In genomic region chr7:18086165-18087030, GRCh38 we compare ENCODE assay signal across 9 cellular contexts. TPM values are rescaled to one million over a fixed set of nuclear protein-coding genes. Genes with fewer than 3 reads are reported as not detected.
DNase-seq lines count a peak whose midpoint lies in the region; ATAC-seq and TF ChIP-seq lines count a peak whose summit lies in the region.
"Had no signal": no experiment of that assay in that cellular context is flagged by ENCODE, and none has a peak within 500 bp of the region (broad histone marks: within the 10 kb centered on the region; RNA-seq: fewer than 3 reads in every experiment).

No MANE protein-coding gene starts in this region.

- peaks cover 2 to 8% of the 10 kb centered on the region in 2 donors for H3K36me3 Mint-ChIP-seq in activated T-cell treated with anti-CD3 and anti-CD28 coated beads, Interleukin-2, amount 50 U/mL, for 72 hours (ENCODE audit: insufficient read depth in 2 of 2)
- peaks cover 4% of the 10 kb centered on the region for H3K36me3 Mint-ChIP-seq in osteocyte (ENCODE audit: unreplicated experiment)

- H3K9ac ChIP-seq in HUES6 (ENCODE audit: low read length), result no peak overlapping the region

- DNase-seq in DMS 273 (lab: John Stamatoyannopoulos, UW; ENCODE audit: unreplicated experiment) (peak; percentile 85), DMS 273 treated with DMSO at 0.1 percent for 48 hours (lab: John Stamatoyannopoulos, UW) (no peak), cardiac muscle cell (ENCODE audit: low read depth in 1 of 2, low spot score in 1 of 2) (peak; percentile 36 to 77), osteocyte (ENCODE audit: extremely low spot score, unreplicated experiment) (no peak), A172 (ENCODE audit: low spot score) (no peak)
- DNase-seq in activated T-cell treated with anti-CD3 and anti-CD28 coated beads, Interleukin-2, amount 50 U/mL, for 72 hours, result peak in 1 of 2 donors; percentile 2
- DNase-seq in effector memory CD4-positive, alpha-beta T cell, result no peak

- peak overlapping the region; percentile 78 for H3K4me3 Mint-ChIP-seq in activated T-cell treated with anti-CD3 and anti-CD28 coated beads, Interleukin-2, amount 50 U/mL, for 72 hours
- H3K4me3 Mint-ChIP-seq in osteocyte (ENCODE audit: unreplicated experiment), result peak overlapping the region; percentile 79

- H3K9me3 ChIP-seq in HUES6 (ENCODE audit: control insufficient read depth, insufficient read depth, low read depth, low read length), result no peaks in the 10 kb centered on the region
- H3K9me3 ChIP-seq in cardiac muscle cell (ENCODE audit: low read depth), result no peaks in the 10 kb centered on the region
- H3K9me3 ChIP-seq in effector memory CD4-positive, alpha-beta T cell (ENCODE audit: control insufficient read depth, low read length), result peaks cover 7% of the 10 kb centered on the region

- H3K27ac ChIP-seq in HUES6 (ENCODE audit: low read depth, low read length) (no peak overlapping the region), cardiac muscle cell (no peak overlapping the region)
- no peak overlapping the region for H3K27ac ChIP-seq in effector memory CD4-positive, alpha-beta T cell (ENCODE audit: insufficient read depth, low read length, poor library complexity, severe bottlenecking)

- peak; percentile 30 to 62 for ATAC-seq in activated T-cell treated with anti-CD3 and anti-CD28 coated beads, Interleukin-2, amount 50 U/mL, for 72 hours (replicated peaks in 1 of 2)

- H3K36me3 ChIP-seq in HUES6 (ENCODE audit: control insufficient read depth, insufficient read depth, low read length) (no peaks in the 10 kb centered on the region), cardiac muscle cell (no peaks in the 10 kb centered on the region)
- no peaks in the 10 kb centered on the region for H3K36me3 ChIP-seq in effector memory CD4-positive, alpha-beta T cell (ENCODE audit: control insufficient read depth, insufficient read depth, low read length)

- no peak overlapping the region for H3K27ac Mint-ChIP-seq in activated T-cell treated with anti-CD3 and anti-CD28 coated beads, Interleukin-2, amount 50 U/mL, for 72 hours
- no peak overlapping the region for H3K27ac Mint-ChIP-seq in osteocyte (ENCODE audit: unreplicated experiment)

- H3K4me1 ChIP-seq in HUES6 (ENCODE audit: control insufficient read depth, insufficient read depth, low read length), result peaks cover 7% of the 10 kb centered on the region
- H3K4me1 ChIP-seq in cardiac muscle cell (ENCODE audit: low read depth), result peaks cover 17% of the 10 kb centered on the region
- H3K4me1 ChIP-seq in effector memory CD4-positive, alpha-beta T cell (ENCODE audit: control insufficient read depth, insufficient read depth, low read length, poor library complexity, severe bottlenecking), result peaks cover 4% of the 10 kb centered on the region

- no peaks in the 10 kb centered on the region for H3K4me1 Mint-ChIP-seq in activated T-cell treated with anti-CD3 and anti-CD28 coated beads, Interleukin-2, amount 50 U/mL, for 72 hours (ENCODE audit: low read depth)
- H3K4me1 Mint-ChIP-seq in osteocyte (ENCODE audit: unreplicated experiment), result peaks cover 10% of the 10 kb centered on the region

- H3K9me3 Mint-ChIP-seq in activated T-cell treated with anti-CD3 and anti-CD28 coated beads, Interleukin-2, amount 50 U/mL, for 72 hours, result peaks cover 2% of the 10 kb centered on the region in 2 donors
- H3K9me3 Mint-ChIP-seq in osteocyte (ENCODE audit: unreplicated experiment), result peaks cover 15% of the 10 kb centered on the region

- TF ChIP-seq CTCF in cardiac muscle cell (IDR thresholded peaks at IDR 0.05; ENCODE audit: low read depth, low read length) (peak; percentile 14), osteocyte (IDR thresholded peaks at IDR 0.05) (no peak)

- H3K27me3 ChIP-seq in HUES6 (ENCODE audit: control insufficient read depth, insufficient read depth, low read length) (peaks cover 49% of the 10 kb centered on the region), cardiac muscle cell (peaks cover 32% of the 10 kb centered on the region)
- peaks cover 7% of the 10 kb centered on the region for H3K27me3 ChIP-seq in effector memory CD4-positive, alpha-beta T cell (replicated peaks; ENCODE audit: control insufficient read depth, insufficient read depth, low read length, poor library complexity, severe bottlenecking)

- H3K4me3 ChIP-seq in HUES6 (ENCODE audit: low read depth, low read length) (peak overlapping the region; percentile 61), cardiac muscle cell (peak overlapping the region; percentile 77)
- no peak overlapping the region for H3K4me3 ChIP-seq in effector memory CD4-positive, alpha-beta T cell (ENCODE audit: insufficient read depth, low read depth, low read length, poor library complexity, severe bottlenecking)

- H3K27me3 Mint-ChIP-seq in activated T-cell treated with anti-CD3 and anti-CD28 coated beads, Interleukin-2, amount 50 U/mL, for 72 hours (ENCODE audit: low read depth), result peaks cover 41% of the 10 kb centered on the region
- peaks cover 46% of the 10 kb centered on the region for H3K27me3 Mint-ChIP-seq in osteocyte (ENCODE audit: unreplicated experiment)

RNA-seq across cellular contexts. Expression of gene PRPS1L1, which starts 58.8 kb away (rescaled TPM):
- total RNA-seq in activated T-cell treated with anti-CD3 and anti-CD28 coated beads, Interleukin-2, amount 50 U/mL, for 72 hours, result not detected
- not detected in 2 replicates for total RNA-seq in cardiac muscle cell
- not detected in 2 replicates for polyA plus RNA-seq in cardiac muscle cell
- not detected in 2 replicates for total RNA-seq in osteocyte
- not detected in 2 replicates for total RNA-seq in A172 (2014; rRNA removed; shearing (Covaris generic))
- total RNA-seq: activated CD8-positive, alpha-beta memory T cell treated with anti-CD3 and anti-CD28 coated beads for 36 hours had no signal

Comparison
In these comparisons a context has a peak if more than half of its experiments do, and no peak if none do; other contexts are left out.
1. DNase-seq: peak in DMS 273 (single experiment) and cardiac muscle cell (2 of 2); none in DMS 273 treated with DMSO at 0.1 percent for 48 hours (single experiment), osteocyte (single experiment), effector memory CD4-positive, alpha-beta T cell (0 of 3) and A172 (single experiment).